ENCODE assay signal across 8 cellular contexts in genomic region chr19:19670070-19670551, GRCh38. TPM values are rescaled to one million over a fixed set of nuclear protein-coding genes. Genes with fewer than 3 reads are reported as not detected.
DNase-seq lines count a peak whose midpoint lies in the region; ATAC-seq and TF ChIP-seq lines count a peak whose summit lies in the region.

No MANE protein-coding gene starts in this region.

- no peak for DNase-seq in central memory CD8-positive, alpha-beta T cell (ENCODE audit: low spot score in 2 of 2)
- no peak for DNase-seq in occipital lobe (lab: John Stamatoyannopoulos, UW)
- no peak for DNase-seq in stimulated activated CD8-positive, alpha-beta memory T cell treated with anti-CD3 and anti-CD28 coated beads, Interleukin-4, amount 100 ng/mL, for 48 hours

- peaks cover 36% of the 10 kb centered on the region for H3K4me1 ChIP-seq in BLaER1
- peaks cover 16% of the 10 kb centered on the region for H3K4me1 ChIP-seq in KMS-11 (ENCODE audit: low read depth, poor library complexity, severe bottlenecking)
- peaks cover 35% of the 10 kb centered on the region for H3K4me1 ChIP-seq in mononuclear cell (ENCODE audit: insufficient read depth, low read length)

- H3K9me3 Mint-ChIP-seq in central memory CD8-positive, alpha-beta T cell = no peaks in the 10 kb centered on the region

- no peak for ATAC-seq in central memory CD8-positive, alpha-beta T cell (replicated peaks; ENCODE audit: extremely low read depth, poor library complexity, severe bottlenecking)
- ATAC-seq in HG03095 (IDR thresholded peaks at IDR 0.05; ENCODE audit: unreplicated experiment) = no peak
- ATAC-seq in GM21367 (IDR thresholded peaks at IDR 0.05; ENCODE audit: unreplicated experiment) = no peak

- TF ChIP-seq CTCF in KMS-11 (conservative IDR thresholded peaks at IDR 0.05; ENCODE audit: low read depth, low read length) = no peak

- no peak overlapping the region for H2AFZ ChIP-seq in KMS-11 (ENCODE audit: low read depth)

- H3K9ac ChIP-seq in BLaER1 = peak overlapping the region; percentile 95
- H3K9ac ChIP-seq in KMS-11 = no peak overlapping the region

- H3K27ac ChIP-seq in BLaER1 (no peak overlapping the region), KMS-11 (no peak overlapping the region; the same call in 1 of the 2 replicates)

- peak overlapping the region; percentile 96 for H3K27ac Mint-ChIP-seq in central memory CD8-positive, alpha-beta T cell (ENCODE audit: low read depth)

- peak overlapping the region; percentile 95 for H3K4me3 ChIP-seq in BLaER1
- no peak overlapping the region for H3K4me3 ChIP-seq in KMS-11 (IDR thresholded peaks at IDR 0.05; ENCODE audit: insufficient read depth, low read depth, low read length)
- peak overlapping the region; percentile 77 for H3K4me3 ChIP-seq in mononuclear cell (ENCODE audit: low read length)

- H3K4me3 Mint-ChIP-seq in central memory CD8-positive, alpha-beta T cell = peak overlapping the region; percentile 82

- no peaks in the 10 kb centered on the region for H3K27me3 Mint-ChIP-seq in central memory CD8-positive, alpha-beta T cell

- H4K20me1 ChIP-seq in BLaER1 (no peaks in the 10 kb centered on the region), KMS-11 (ENCODE audit: insufficient read depth) (no peaks in the 10 kb centered on the region)

- H3K27me3 ChIP-seq in BLaER1 (no peaks in the 10 kb centered on the region), KMS-11 (ENCODE audit: insufficient read depth, low read depth) (no peaks in the 10 kb centered on the region), mononuclear cell (ENCODE audit: insufficient read depth, low read length) (no peaks in the 10 kb centered on the region)

- H3K4me1 Mint-ChIP-seq in central memory CD8-positive, alpha-beta T cell = peaks cover 33% of the 10 kb centered on the region

- H3K9me3 ChIP-seq in BLaER1 (peaks cover 49% of the 10 kb centered on the region), mononuclear cell (ENCODE audit: low read depth, low read length) (peaks cover 7% of the 10 kb centered on the region)

- H3K36me3 Mint-ChIP-seq in central memory CD8-positive, alpha-beta T cell (ENCODE audit: insufficient read depth) = peaks cover 57% of the 10 kb centered on the region

- H3K36me3 ChIP-seq in BLaER1 (peaks cover 41% of the 10 kb centered on the region), KMS-11 (ENCODE audit: insufficient read depth) (peaks cover 9% of the 10 kb centered on the region; the same call in 1 of the 2 replicates)

- peaks cover 55% of the 10 kb centered on the region for H3K79me2 ChIP-seq in KMS-11 (ENCODE audit: insufficient read depth, low read depth)

- peak overlapping the region; percentile 86 for H3K4me2 ChIP-seq in BLaER1
- H3K4me2 ChIP-seq in KMS-11 = peak overlapping the region; percentile 54; the same call in 1 of the 2 replicates

RNA-seq across cellular contexts. Expression of gene ZNF101, which starts 1.5 kb away (rescaled TPM):
- 94.2 TPM for total RNA-seq in mononuclear cell
- total RNA-seq in occipital lobe = 12.2 TPM

RNA-seq across cellular contexts. Expression of gene ATP13A1, which starts 6.6 kb away (rescaled TPM):
- 78.2 TPM for total RNA-seq in mononuclear cell
- total RNA-seq in occipital lobe = 19.8 TPM

RNA-seq across cellular contexts. Expression of gene GMIP, which starts 26.7 kb away (rescaled TPM):
- total RNA-seq in mononuclear cell (48.6 TPM), occipital lobe (14.3 TPM)

RNA-seq across cellular contexts. Expression of gene LPAR2, which starts 42.1 kb away (rescaled TPM):
- 21.9 TPM for total RNA-seq in mononuclear cell
- total RNA-seq in occipital lobe = 13.3 TPM

RNA-seq across cellular contexts. Expression of gene PBX4, which starts 51.6 kb away (rescaled TPM):
- 12.7 TPM for total RNA-seq in mononuclear cell
- total RNA-seq in occipital lobe = 14.8 TPM
